ENCODE assay signal across 2 cellular contexts in genomic region chr14:59507063-59507751, GRCh38.
A peak's percentile ranks its signal among the peaks of the same experiment; 100 is the strongest.
TF ChIP-seq lines count a peak whose summit lies in the region.

No MANE protein-coding gene starts in this region.

TF ChIP-seq in HEK293T, 16 proteins besides CTCF, POLR2A, EP300 and RAD21:
- no peak for TF ChIP-seq NFRKB (IDR thresholded peaks at IDR 0.05)
- no peak for TF ChIP-seq PKNOX1 (IDR thresholded peaks at IDR 0.05)
- TF ChIP-seq SUZ12 (IDR thresholded peaks at IDR 0.05): no peak
- TF ChIP-seq SP1 (IDR thresholded peaks at IDR 0.05): no peak
- no peak for TF ChIP-seq FOXA1 (IDR thresholded peaks at IDR 0.05)
- TF ChIP-seq L3MBTL2 (conservative IDR thresholded peaks at IDR 0.05): no peak
- no peak for TF ChIP-seq LEF1 (IDR thresholded peaks at IDR 0.05; ENCODE audit: borderline replicate concordance)
- no peak for TF ChIP-seq ZNF384 (IDR thresholded peaks at IDR 0.05)
- TF ChIP-seq ARNT (IDR thresholded peaks at IDR 0.05): no peak
- no peak for TF ChIP-seq FOXK2 (IDR thresholded peaks at IDR 0.05)
- TF ChIP-seq HDGF (IDR thresholded peaks at IDR 0.05; ENCODE audit: borderline replicate concordance): no peak

TF ChIP-seq in GM12878, 131 proteins besides CTCF, POLR2A, EP300 and RAD21:
- no peak for TF ChIP-seq NFXL1 (IDR thresholded peaks at IDR 0.05; ENCODE audit: borderline replicate concordance)
- TF ChIP-seq SMC3 (IDR thresholded peaks at IDR 0.05; ENCODE audit: borderline replicate concordance, low read length): peak; percentile 68
- TF ChIP-seq POU2F2 (IDR thresholded peaks at IDR 0.05; ENCODE audit: borderline replicate concordance, low read depth, low read length): no peak
- no peak for TF ChIP-seq SMARCA5 (IDR thresholded peaks at IDR 0.05)
- TF ChIP-seq SUZ12 (IDR thresholded peaks at IDR 0.05; ENCODE audit: unreplicated experiment): no peak
- no peak for TF ChIP-seq E2F4 (IDR thresholded peaks at IDR 0.05; ENCODE audit: low read depth, low read length)
- TF ChIP-seq FOS (IDR thresholded peaks at IDR 0.05; ENCODE audit: borderline replicate concordance, extremely low read depth, insufficient read length): no peak
- TF ChIP-seq FOXK2 (IDR thresholded peaks at IDR 0.05): no peak
- no peak for TF ChIP-seq E2F8 (IDR thresholded peaks at IDR 0.05; ENCODE audit: low read depth, partially characterized antibody)
- TF ChIP-seq MXI1 (IDR thresholded peaks at IDR 0.05; ENCODE audit: low read depth, low read length): 0 out of 2 replicates have a peak, but pooled peaks have one; percentile 16
- no peak for TF ChIP-seq POLR2AphosphoS2 (IDR thresholded peaks at IDR 0.05; ENCODE audit: low read depth, low read length)
- TF ChIP-seq KLF5 (IDR thresholded peaks at IDR 0.05; ENCODE audit: partially characterized antibody): no peak
- no peak for TF ChIP-seq RELB (IDR thresholded peaks at IDR 0.05; ENCODE audit: low read depth)
- no peak for TF ChIP-seq PAX5 (IDR thresholded peaks at IDR 0.05; ENCODE audit: borderline replicate concordance, low read depth, low read length)
- TF ChIP-seq STAT1 (conservative IDR thresholded peaks at IDR 0.05): no peak
